18 cellular contexts compared by ENCODE assay signal in genomic region chrX:45524296-45524695, GRCh38.
A peak's percentile ranks its signal among the peaks of the same experiment; 100 is the strongest.
DNase-seq lines count a peak whose midpoint lies in the region; ATAC-seq and TF ChIP-seq lines count a peak whose summit lies in the region.
"Had no signal": no experiment of that assay in that cellular context is flagged by ENCODE, and none has a peak within 500 bp of the region (broad histone marks: within the 10 kb centered on the region; RNA-seq: fewer than 3 reads in every experiment).

No MANE protein-coding gene starts in this region.

- intact Hi-C loops in thyroid gland (cut with DNase I), result no loop called here

- 89 to 100% methylated on average over 1 of the region's 1 CpG for WGBS in thyroid gland, 2 donors

- no peak for TF ChIP-seq CTCF in RWPE2 (IDR thresholded peaks at IDR 0.05; ENCODE audit: poor library complexity, severe bottlenecking)
- TF ChIP-seq CTCF in fibroblast of lung (conservative IDR thresholded peaks at IDR 0.05 in 1 of 2, IDR thresholded peaks at IDR 0.05 in 1 of 2; ENCODE audit: low read depth in 1 of 2, low read length in 2 of 2), result no peak
- no peak for TF ChIP-seq CTCF in thyroid gland (IDR thresholded peaks at IDR 0.05)

- H4K20me1 ChIP-seq in fibroblast of lung (ENCODE audit: control insufficient read depth, extremely low read depth, insufficient read depth, low read length), result no peaks in the 10 kb centered on the region

- DNase-seq in DMS79 treated with DMSO at 0.1 percent for 48 hours (lab: John Stamatoyannopoulos, UW) (peak; percentile 6), DMS79 (lab: John Stamatoyannopoulos, UW) (no peak), RWPE2 (ENCODE audit: low spot score) (no peak), fibroblast of lung (ENCODE audit: low read depth in 2 of 2) (peak; percentile 69 to 90), pulmonary artery endothelial cell (ENCODE audit: low read depth, low spot score) (peak; percentile 45), thyroid gland (no peak), NCI-H146 (lab: John Stamatoyannopoulos, UW) (no peak)
- DNase-seq: activated CD4-positive, alpha-beta memory T cell treated with anti-CD3 and anti-CD28 coated beads, Interleukin-2, amount 10 ng/mL, durations not matched to agents 7 days and 5 days; activated naive CD8-positive, alpha-beta T cell treated with anti-CD3 and anti-CD28 coated beads, Interleukin-2, amount 10 ng/mL, durations not matched to agents 7 days and 5 days; glutamatergic neuron; KG1; NCI-H748 treated with DMSO at 0.1 percent for 48 hours; SW 1271; upper lobe of right lung had no signal

- H3K27me3 ChIP-seq in RWPE2 (ENCODE audit: insufficient read depth, poor library complexity, severe bottlenecking) (no peaks in the 10 kb centered on the region), fibroblast of lung (ENCODE audit: control insufficient read depth, insufficient read depth, low read length) (no peaks in the 10 kb centered on the region), thyroid gland (no peaks in the 10 kb centered on the region)
- H3K27me3 ChIP-seq: upper lobe of right lung had no signal

- no peaks in the 10 kb centered on the region for H3K79me2 ChIP-seq in fibroblast of lung (ENCODE audit: control insufficient read depth, insufficient read depth, low read length)

- no peak overlapping the region for H3K4me3 ChIP-seq in RWPE2 (ENCODE audit: severe bottlenecking)
- H3K4me3 ChIP-seq in fibroblast of lung (replicated peaks in 1 of 4; ENCODE audit: control extremely low read depth in 1 of 4, insufficient read depth in 1 of 4, low read depth in 3 of 4, low read length in 4 of 4), result no peak overlapping the region
- H3K4me3 ChIP-seq in thyroid gland (replicated peaks in 1 of 3), result no peak overlapping the region
- H3K4me3 ChIP-seq: upper lobe of right lung had no signal

- H3K9ac ChIP-seq in fibroblast of lung (ENCODE audit: insufficient read depth, low read length), result no peak overlapping the region

- H3K4me1 ChIP-seq in RWPE2 (ENCODE audit: insufficient read depth, poor library complexity, severe bottlenecking) (peaks cover 23% of the 10 kb centered on the region), fibroblast of lung (ENCODE audit: control insufficient read depth, extremely low read depth, insufficient read depth, low read length) (no peaks in the 10 kb centered on the region), thyroid gland (no peaks in the 10 kb centered on the region)
- H3K4me1 ChIP-seq: upper lobe of right lung had no signal

- H2AFZ ChIP-seq in fibroblast of lung (ENCODE audit: low read length), result no peak overlapping the region

- TF ChIP-seq POLR2A in thyroid gland (IDR thresholded peaks at IDR 0.05), result no peak

- peak; percentile 68 for ATAC-seq in RWPE2 (ENCODE audit: low read depth)
- ATAC-seq in GM18502 (IDR thresholded peaks at IDR 0.05; ENCODE audit: poor library complexity, unreplicated experiment), result no peak
- ATAC-seq: upper lobe of right lung had no signal

- peak overlapping the region; percentile 77 for H3K27ac ChIP-seq in RWPE2 (ENCODE audit: poor library complexity, severe bottlenecking)
- H3K27ac ChIP-seq in fibroblast of lung (ENCODE audit: insufficient read depth, low read length), result no peak overlapping the region
- no peak overlapping the region for H3K27ac ChIP-seq in thyroid gland
- H3K27ac ChIP-seq: 22Rv1, C4-2B, HL-60, upper lobe of right lung had no signal

- H3K4me2 ChIP-seq in fibroblast of lung (ENCODE audit: extremely low read depth, insufficient read depth, low read length), result no peak overlapping the region

- no peaks in the 10 kb centered on the region for H3K36me3 ChIP-seq in RWPE2 (ENCODE audit: low read depth)
- H3K36me3 ChIP-seq in fibroblast of lung (ENCODE audit: control insufficient read depth, insufficient read depth, low read length), result no peaks in the 10 kb centered on the region
- H3K36me3 ChIP-seq in thyroid gland, result no peaks in the 10 kb centered on the region
- H3K36me3 ChIP-seq: upper lobe of right lung had no signal

- H3K9me3 ChIP-seq in RWPE2 (ENCODE audit: severe bottlenecking), result no peaks in the 10 kb centered on the region
- H3K9me3 ChIP-seq in fibroblast of lung (ENCODE audit: control insufficient read depth, insufficient read depth, low read depth, low read length), result no peaks in the 10 kb centered on the region
- H3K9me3 ChIP-seq in thyroid gland, result no peaks in the 10 kb centered on the region
- H3K9me3 ChIP-seq: upper lobe of right lung had no signal

Comparison
In these comparisons a context has a peak if more than half of its experiments do, and no peak if none do; other contexts are left out.
1. DNase-seq: peak in DMS79 treated with DMSO at 0.1 percent for 48 hours (single experiment), fibroblast of lung (2 of 2) and pulmonary artery endothelial cell (single experiment); none in DMS79 (single experiment), RWPE2 (single experiment), thyroid gland (0 of 2) and NCI-H146 (single experiment).